28 cellular contexts compared by ENCODE assay signal in the genomic region with DNA sequence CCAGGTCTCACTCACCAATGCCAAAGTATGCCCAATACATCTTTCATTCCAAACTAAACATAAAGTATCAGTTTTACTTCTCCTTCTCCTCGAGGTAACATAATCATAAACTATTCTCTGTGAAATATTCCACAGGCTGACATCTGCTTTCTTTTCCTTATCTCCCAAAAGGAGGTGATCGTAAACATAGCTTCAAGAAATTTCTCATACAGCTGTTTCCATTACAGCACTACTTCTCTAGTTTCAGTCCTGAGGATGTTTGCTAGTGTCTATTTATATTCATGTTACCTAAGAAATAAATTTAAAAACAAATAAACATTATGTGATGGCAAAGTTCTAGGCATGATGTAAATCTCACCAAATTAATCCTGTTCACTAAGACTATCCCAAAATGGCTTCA.
"Had no signal": no experiment of that assay in that cellular context is flagged by ENCODE, and none has a peak within 500 bp of the region (broad histone marks: within the 10 kb centered on the region; RNA-seq: fewer than 3 reads in every experiment).

No MANE protein-coding gene starts in this region.

- H2AFZ ChIP-seq: parathyroid adenoma had no signal

- H3K36me3 Mint-ChIP-seq: naive thymus-derived CD4-positive, alpha-beta T cell had no signal

- DNase-seq: central memory CD4-positive, alpha-beta T cell; cortex of kidney; effector memory CD8-positive, alpha-beta T cell; foreskin keratinocyte; heart left ventricle; hippocampal formation; left cardiac atrium; left lung; mesenchymal stem cell; midbrain; naive thymus-derived CD4-positive, alpha-beta T cell; nucleus accumbens; right lobe of liver; stimulated activated CD4-positive, alpha-beta T cell treated with anti-CD3 and anti-CD28 coated beads, Interleukin-12 subunit alpha, Interleukin-12 subunit beta, amount 100 ng/mL, for 4 hours; stimulated activated CD4-positive, alpha-beta T cell treated with anti-CD3 and anti-CD28 coated beads, Interleukin-1b, Interleukin-23, amount 100 ng/mL, for 48 hours; stimulated activated CD4-positive, alpha-beta T cell treated with anti-CD3 and anti-CD28 coated beads, Interleukin-4, amount 100 ng/mL, for 1 hour; stimulated activated CD8-positive, alpha-beta memory T cell treated with anti-CD3 and anti-CD28 coated beads, Interleukin-4, amount 100 ng/mL, for 48 hours; stimulated activated naive CD4-positive, alpha-beta T cell; stimulated activated naive CD8-positive, alpha-beta T cell treated with anti-CD3 and anti-CD28 coated beads, Interleukin-15, amount 100 ng/mL, for 72 hours; trophoblast cell had no signal

- H3K9me3 Mint-ChIP-seq: effector memory CD8-positive, alpha-beta T cell; naive thymus-derived CD4-positive, alpha-beta T cell; nephron; stimulated activated naive CD8-positive, alpha-beta T cell treated with anti-CD3 and anti-CD28 coated beads, Interleukin-15, amount 100 ng/mL, for 72 hours had no signal

- H3K4me1 ChIP-seq: foreskin keratinocyte had no signal

- FAIRE-seq: endometrium, islet of Langerhans had no signal

- H3K4me2 ChIP-seq: smooth muscle cell had no signal

- H3K27me3 Mint-ChIP-seq: effector memory CD8-positive, alpha-beta T cell; progenitor cell of endocrine pancreas; stimulated activated naive CD8-positive, alpha-beta T cell treated with anti-CD3 and anti-CD28 coated beads, Interleukin-15, amount 100 ng/mL, for 72 hours had no signal

- H3K4me3 ChIP-seq: gastroesophageal sphincter, heart left ventricle, left lung, right lobe of liver, smooth muscle cell, suprapubic skin had no signal

- H3K27ac Mint-ChIP-seq: effector memory CD8-positive, alpha-beta T cell; naive thymus-derived CD4-positive, alpha-beta T cell; stimulated activated naive CD8-positive, alpha-beta T cell treated with anti-CD3 and anti-CD28 coated beads, Interleukin-15, amount 100 ng/mL, for 72 hours had no signal

- ATAC-seq: effector memory CD8-positive, alpha-beta T cell; foreskin keratinocyte; gastroesophageal sphincter; heart left ventricle; left cardiac atrium; left lung; naive thymus-derived CD4-positive, alpha-beta T cell; right lobe of liver; stimulated activated naive CD8-positive, alpha-beta T cell treated with anti-CD3 and anti-CD28 coated beads, Interleukin-15, amount 100 ng/mL, for 72 hours had no signal

- H3K27ac ChIP-seq: foreskin keratinocyte, gastroesophageal sphincter, heart left ventricle, left lung, parathyroid adenoma, right lobe of liver, suprapubic skin had no signal

- H3K4me3 Mint-ChIP-seq: effector memory CD8-positive, alpha-beta T cell; naive thymus-derived CD4-positive, alpha-beta T cell; nephron; stimulated activated naive CD8-positive, alpha-beta T cell treated with anti-CD3 and anti-CD28 coated beads, Interleukin-15, amount 100 ng/mL, for 72 hours had no signal

- H3K36me3 ChIP-seq: gastroesophageal sphincter, heart left ventricle, left lung, right lobe of liver, suprapubic skin had no signal

- H3K9me3 ChIP-seq: gastroesophageal sphincter, heart left ventricle, left lung, right lobe of liver, suprapubic skin had no signal

- H3K27me3 ChIP-seq: foreskin keratinocyte, gastroesophageal sphincter, heart left ventricle, left lung, right lobe of liver, suprapubic skin had no signal

- H3K79me2 ChIP-seq: parathyroid adenoma had no signal
